In genomic region chr4:137700072-137700471, GRCh38 we compare ENCODE assay signal across 23 cellular contexts.
A peak's percentile ranks its signal among the peaks of the same experiment; 100 is the strongest.
DNase-seq lines count a peak whose midpoint lies in the region; ATAC-seq and TF ChIP-seq lines count a peak whose summit lies in the region.
"Had no signal": no experiment of that assay in that cellular context is flagged by ENCODE, and none has a peak within 500 bp of the region (broad histone marks: within the 10 kb centered on the region; RNA-seq: fewer than 3 reads in every experiment).

No MANE protein-coding gene starts in this region.

- H3K36me3 Mint-ChIP-seq in glutamatergic neuron (ENCODE audit: unreplicated experiment) = no peaks in the 10 kb centered on the region
- H3K36me3 Mint-ChIP-seq in type B pancreatic cell = no peaks in the 10 kb centered on the region
- H3K36me3 Mint-ChIP-seq: CD4-positive, CD25-positive, alpha-beta regulatory T cell had no signal

- H3K4me3 Mint-ChIP-seq in glutamatergic neuron (ENCODE audit: unreplicated experiment) (no peak overlapping the region), type B pancreatic cell (no peak overlapping the region)
- H3K4me3 Mint-ChIP-seq: activated naive CD8-positive, alpha-beta T cell treated with anti-CD3 and anti-CD28 coated beads, Interleukin-2, amount 50 U/mL, for 24 hours; CD4-positive, CD25-positive, alpha-beta regulatory T cell; immature natural killer cell; neural crest cell; WTC11 had no signal

- DNase-seq in NCI-H69 (lab: John Stamatoyannopoulos, UW) (peak; percentile 20), dedifferentiated amniotic fluid mesenchymal stem cell (ENCODE audit: extremely low spot score) (peak; percentile 77), iris pigment epithelial cell (ENCODE audit: low read depth) (peak; percentile 21), glutamatergic neuron (no peak), NOMO-1 treated with DMSO at 0.1 percent for 48 hours (lab: John Stamatoyannopoulos, UW; ENCODE audit: unreplicated experiment) (no peak), type B pancreatic cell (ENCODE audit: extremely low spot score, unreplicated experiment) (no peak)
- DNase-seq: ACHN; activated CD4-positive, alpha-beta T cell treated with anti-CD3 and anti-CD28 coated beads, Interleukin-2, amount 50 U/mL, for 4 hours; activated effector memory CD4-positive, alpha-beta T cell treated with Interleukin-2 at 50 U/mL for 16 hours; activated naive CD8-positive, alpha-beta T cell treated with anti-CD3 and anti-CD28 coated beads, Interleukin-2, amount 50 U/mL, for 24 hours; CD4-positive, CD25-positive, alpha-beta regulatory T cell; central memory CD4-positive, alpha-beta T cell; effector CD4-positive, alpha-beta T cell; heart right ventricle; immature natural killer cell; KBM-7; NCI-H1930; NCI-H510A had no signal

- TF ChIP-seq CTCF in 22Rv1 (IDR thresholded peaks at IDR 0.05) (no peak), glutamatergic neuron (IDR thresholded peaks at IDR 0.05; ENCODE audit: partially characterized antibody, unreplicated experiment) (no peak), type B pancreatic cell (conservative IDR thresholded peaks at IDR 0.05) (no peak)

- H3K9me3 Mint-ChIP-seq in glutamatergic neuron (ENCODE audit: unreplicated experiment) (peaks cover 4% of the 10 kb centered on the region), type B pancreatic cell (peaks cover 11% of the 10 kb centered on the region)

- no peak for ATAC-seq in GM21528 (IDR thresholded peaks at IDR 0.05; ENCODE audit: low FRiP score, unreplicated experiment)
- ATAC-seq: activated naive CD8-positive, alpha-beta T cell treated with anti-CD3 and anti-CD28 coated beads, Interleukin-2, amount 50 U/mL, for 24 hours; esophagus mucosa; WTC11 had no signal

- H3K27me3 Mint-ChIP-seq in glutamatergic neuron (ENCODE audit: unreplicated experiment) (no peaks in the 10 kb centered on the region), type B pancreatic cell (no peaks in the 10 kb centered on the region)
- H3K27me3 Mint-ChIP-seq: activated naive CD8-positive, alpha-beta T cell treated with anti-CD3 and anti-CD28 coated beads, Interleukin-2, amount 50 U/mL, for 24 hours; CD4-positive, CD25-positive, alpha-beta regulatory T cell had no signal

- H3K4me1 Mint-ChIP-seq in glutamatergic neuron (ENCODE audit: low read depth, unreplicated experiment) (peaks cover 18% of the 10 kb centered on the region), type B pancreatic cell (ENCODE audit: unreplicated experiment) (peaks cover 17% of the 10 kb centered on the region)
- H3K4me1 Mint-ChIP-seq: activated naive CD8-positive, alpha-beta T cell treated with anti-CD3 and anti-CD28 coated beads, Interleukin-2, amount 50 U/mL, for 24 hours; immature natural killer cell had no signal

- H3K27ac ChIP-seq in 22Rv1 = peak overlapping the region; percentile 39

- H3K27ac Mint-ChIP-seq in glutamatergic neuron (ENCODE audit: unreplicated experiment) (no peak overlapping the region), type B pancreatic cell (no peak overlapping the region)
- H3K27ac Mint-ChIP-seq: activated naive CD8-positive, alpha-beta T cell treated with anti-CD3 and anti-CD28 coated beads, Interleukin-2, amount 50 U/mL, for 24 hours; CD4-positive, CD25-positive, alpha-beta regulatory T cell; immature natural killer cell; WTC11 had no signal

Comparison
In these comparisons a context has a peak if more than half of its experiments do, and no peak if none do; other contexts are left out.
1. DNase-seq: peak in NCI-H69 (single experiment), dedifferentiated amniotic fluid mesenchymal stem cell (single experiment) and iris pigment epithelial cell (single experiment); none in glutamatergic neuron (single experiment), NOMO-1 treated with DMSO at 0.1 percent for 48 hours (single experiment) and type B pancreatic cell (single experiment).